Comparison of ENCODE assay signal across 8 cellular contexts in the genomic region with DNA sequence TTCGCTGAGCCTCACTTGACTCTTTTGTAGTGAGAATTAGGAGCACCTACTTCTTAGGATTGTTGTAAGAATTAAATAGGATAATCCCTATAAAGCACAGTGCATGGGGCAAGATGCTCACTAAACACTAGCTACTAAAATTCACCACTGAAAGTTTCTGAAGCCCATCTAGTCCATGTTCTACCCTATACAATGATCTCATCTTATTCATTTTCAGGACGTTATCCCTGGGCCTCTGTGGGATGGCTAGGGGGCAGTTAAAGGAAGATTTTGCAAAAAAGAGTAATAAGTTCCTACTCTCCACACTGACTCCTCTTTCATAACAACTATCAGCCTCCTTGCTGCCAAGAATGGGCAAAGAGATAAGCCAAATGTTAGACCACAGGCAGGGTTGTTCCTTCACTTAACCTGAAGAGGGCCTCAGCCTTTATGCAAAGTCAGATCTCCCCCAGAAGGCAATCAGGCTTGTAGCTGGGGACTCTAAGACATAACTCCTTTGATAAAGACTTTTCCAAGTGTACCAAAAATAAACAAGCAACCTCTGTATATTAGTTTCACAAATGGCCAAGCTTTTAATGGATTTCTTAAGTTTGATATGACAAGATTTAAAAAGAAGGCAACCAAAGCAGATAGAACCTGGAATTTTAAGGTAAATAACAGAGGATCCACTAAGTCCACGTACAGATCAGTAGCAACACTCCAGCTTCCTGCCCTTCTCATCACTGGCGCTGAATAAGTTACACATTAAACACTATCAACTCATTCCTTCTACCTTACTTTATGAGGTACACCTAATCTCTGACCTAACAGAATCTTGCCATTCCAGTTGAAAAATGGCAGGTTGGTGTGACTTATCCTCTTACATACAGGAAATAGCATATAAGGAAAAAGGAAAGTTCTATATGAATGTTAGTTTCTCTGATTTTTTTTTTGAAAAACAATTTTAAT. TPM values are rescaled to one million over a fixed set of nuclear protein-coding genes. Genes with fewer than 3 reads are reported as not detected.
DNase-seq lines count a peak whose midpoint lies in the region; ATAC-seq and TF ChIP-seq lines count a peak whose summit lies in the region.

No MANE protein-coding gene starts in this region.

- H3K9me3 ChIP-seq in adipocyte (ENCODE audit: control insufficient read depth, low read length) = no peaks in the 10 kb centered on the region

- H3K27me3 ChIP-seq in adipocyte (replicated peaks; ENCODE audit: control insufficient read depth, insufficient read depth, low read length) = no peaks in the 10 kb centered on the region

- peaks cover 13% of the 10 kb centered on the region for H3K36me3 ChIP-seq in adipocyte (ENCODE audit: control insufficient read depth, insufficient read depth, low read length, severe bottlenecking)

- peaks cover 37% of the 10 kb centered on the region for H3K4me1 ChIP-seq in adipocyte (ENCODE audit: control insufficient read depth, insufficient read depth, low read length)

- no peaks in the 10 kb centered on the region for H3K9me3 Mint-ChIP-seq in type B pancreatic cell

- no peak overlapping the region for H3K4me3 ChIP-seq in adipocyte (ENCODE audit: low read length)

- no peaks in the 10 kb centered on the region for H3K27me3 Mint-ChIP-seq in type B pancreatic cell

- peak overlapping the region; percentile 78 for H3K27ac Mint-ChIP-seq in type B pancreatic cell

- peak; percentile 66 for TF ChIP-seq CTCF in type B pancreatic cell (conservative IDR thresholded peaks at IDR 0.05)

- DNase-seq in AML-193 (lab: John Stamatoyannopoulos, UW) = peak; percentile 93 to 95
- DNase-seq in NCI-H526 treated with DMSO at 0.1 percent for 48 hours (lab: John Stamatoyannopoulos, UW) = peak; percentile 19
- peak; percentile 41 for DNase-seq in adipocyte (ENCODE audit: low read depth)
- DNase-seq in iPS-NIHi11 (ENCODE audit: low spot score) = peak; percentile 63
- DNase-seq in type B pancreatic cell (ENCODE audit: extremely low spot score, unreplicated experiment) = no peak
- DNase-seq in dedifferentiated amniotic fluid mesenchymal stem cell (ENCODE audit: extremely low spot score) = no peak

- no peak overlapping the region for H3K4me3 Mint-ChIP-seq in type B pancreatic cell

- no peak overlapping the region for H3K9ac ChIP-seq in adipocyte (ENCODE audit: low read length)

- ATAC-seq in GM18499 (IDR thresholded peaks at IDR 0.05; ENCODE audit: insufficient read depth, unreplicated experiment) = peak; percentile 48
- peak; percentile 73 for ATAC-seq in HG02852 (IDR thresholded peaks at IDR 0.05; ENCODE audit: unreplicated experiment)

- H3K36me3 Mint-ChIP-seq in type B pancreatic cell = peaks cover 4% of the 10 kb centered on the region

- H3K4me1 Mint-ChIP-seq in type B pancreatic cell (ENCODE audit: unreplicated experiment) = peaks cover 26% of the 10 kb centered on the region

RNA-seq across cellular contexts. Expression of a gene that starts 44.4 kb away (rescaled TPM):
- 47.4 and 97.2 TPM in 2 replicates for total RNA-seq in type B pancreatic cell (ENCODE audit: low replicate concordance)

Comparison
In these comparisons a context has a peak if more than half of its experiments do, and no peak if none do; other contexts are left out.
1. DNase-seq: peak in AML-193 (2 of 2), NCI-H526 treated with DMSO at 0.1 percent for 48 hours (single experiment), adipocyte (single experiment) and iPS-NIHi11 (single experiment); none in type B pancreatic cell (single experiment) and dedifferentiated amniotic fluid mesenchymal stem cell (single experiment).